ENCODE assay signal across 28 cellular contexts in the genomic region with DNA sequence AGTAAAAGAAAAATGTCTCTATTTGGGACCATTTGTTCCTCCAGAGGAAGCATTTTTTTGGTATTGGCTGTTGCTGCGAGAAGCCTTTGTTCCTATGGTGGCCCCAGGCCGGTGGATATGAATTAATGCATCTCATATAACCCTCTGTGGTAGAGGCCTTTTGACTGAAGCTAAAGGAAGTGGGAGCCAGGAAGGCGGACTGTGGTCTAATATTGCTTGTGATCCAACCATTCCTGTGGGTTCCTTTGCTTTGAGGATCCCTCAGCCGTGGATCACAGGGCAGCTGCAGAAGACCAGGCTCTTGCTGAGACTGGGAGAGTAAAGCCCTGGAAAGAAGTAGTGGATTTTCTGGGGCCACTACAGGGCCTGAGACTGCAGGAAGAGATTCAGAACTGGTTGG.
"Had no signal": no experiment of that assay in that cellular context is flagged by ENCODE, and none has a peak within 500 bp of the region (broad histone marks: within the 10 kb centered on the region; RNA-seq: fewer than 3 reads in every experiment).

No MANE protein-coding gene starts in this region.

- H3K4me1 ChIP-seq: lower lobe of right lung, upper lobe of left lung had no signal

- H3K27ac Mint-ChIP-seq: activated CD4-positive, alpha-beta T cell treated with anti-CD3 and anti-CD28 coated beads for 36 hours; activated CD8-positive, alpha-beta memory T cell treated with anti-CD3 and anti-CD28 coated beads, Interleukin-2, amount 10 ng/mL, durations not matched to agents 7 days and 5 days; activated CD8-positive, alpha-beta T cell treated with anti-CD3 and anti-CD28 coated beads, Interleukin-2, amount 10 ng/mL, durations not matched to agents 7 days and 5 days; activated naive CD8-positive, alpha-beta T cell treated with anti-CD3 and anti-CD28 coated beads for 36 hours; natural killer cell treated with Interleukin-12 subunit alpha and Interleukin-12 subunit beta and Interleukin-15 and Interleukin-18, amount 100 ng/mL, for 72 hours; stimulated activated memory B cell treated with anti-CD40 and anti-IgM and Interleukin-4, amounts not matched to agents 10 μg/mL and 1 μg/mL and 100 μg/mL, for 72 hours had no signal

- H3K27me3 Mint-ChIP-seq: activated CD8-positive, alpha-beta memory T cell treated with anti-CD3 and anti-CD28 coated beads, Interleukin-2, amount 10 ng/mL, durations not matched to agents 7 days and 5 days had no signal

- H3K9me3 ChIP-seq: adrenal gland, esophagus muscularis mucosa, left lung, lower lobe of right lung, stomach, thyroid gland, upper lobe of left lung, vagina had no signal

- DNase-seq: activated CD4-positive, alpha-beta T cell treated with anti-CD3 and anti-CD28 coated beads for 36 hours; activated CD4-positive, CD25-positive, alpha-beta regulatory T cell; activated CD8-positive, alpha-beta memory T cell treated with anti-CD3 and anti-CD28 coated beads, Interleukin-2, amount 10 ng/mL, durations not matched to agents 7 days and 5 days; activated CD8-positive, alpha-beta T cell treated with anti-CD3 and anti-CD28 coated beads, Interleukin-2, amount 10 ng/mL, durations not matched to agents 7 days and 5 days; activated naive CD4-positive, alpha-beta T cell treated with Interleukin-2 at 50 U/mL for 16 hours; activated naive CD8-positive, alpha-beta T cell treated with anti-CD3 and anti-CD28 coated beads for 36 hours; activated T-cell treated with anti-CD3 and anti-CD28 coated beads, Interleukin-2, amount 50 U/mL, for 48 hours; adrenal gland; aorta; dermis blood vessel endothelial cell; effector CD4-positive, alpha-beta T cell; glutamatergic neuron; left lung; lower lobe of right lung; mesenchymal stem cell; right cardiac atrium; small intestine; stimulated activated CD4-positive, alpha-beta T cell treated with anti-CD3 and anti-CD28 coated beads, Interleukin-4, amount 100 ng/mL, for 4 hours; stimulated activated CD8-positive, alpha-beta memory T cell treated with anti-CD3 and anti-CD28 coated beads, Interleukin-4, amount 100 ng/mL, for 48 hours; stomach; T-helper 2 cell; thyroid gland; upper lobe of left lung had no signal

- H3K9me3 Mint-ChIP-seq: activated naive CD8-positive, alpha-beta T cell treated with anti-CD3 and anti-CD28 coated beads for 36 hours; central memory CD8-positive, alpha-beta T cell; natural killer cell treated with Interleukin-12 subunit alpha and Interleukin-12 subunit beta and Interleukin-15 and Interleukin-18, amount 100 ng/mL, for 72 hours had no signal

- H3K4me1 Mint-ChIP-seq: activated CD4-positive, alpha-beta T cell treated with anti-CD3 and anti-CD28 coated beads for 36 hours; activated CD8-positive, alpha-beta memory T cell treated with anti-CD3 and anti-CD28 coated beads, Interleukin-2, amount 10 ng/mL, durations not matched to agents 7 days and 5 days; activated naive CD8-positive, alpha-beta T cell treated with anti-CD3 and anti-CD28 coated beads for 36 hours; central memory CD8-positive, alpha-beta T cell; stimulated activated memory B cell treated with anti-CD40 and anti-IgM and Interleukin-4, amounts not matched to agents 10 μg/mL and 1 μg/mL and 100 μg/mL, for 72 hours had no signal

- H3K36me3 Mint-ChIP-seq: activated CD8-positive, alpha-beta memory T cell treated with anti-CD3 and anti-CD28 coated beads, Interleukin-2, amount 10 ng/mL, durations not matched to agents 7 days and 5 days; activated naive CD8-positive, alpha-beta T cell treated with anti-CD3 and anti-CD28 coated beads for 36 hours; natural killer cell treated with Interleukin-12 subunit alpha and Interleukin-12 subunit beta and Interleukin-15 and Interleukin-18, amount 100 ng/mL, for 72 hours; stimulated activated memory B cell treated with anti-CD40 and anti-IgM and Interleukin-4, amounts not matched to agents 10 μg/mL and 1 μg/mL and 100 μg/mL, for 72 hours had no signal

- H3K27ac ChIP-seq: adrenal gland, esophagus muscularis mucosa, left lung, lower lobe of right lung, stomach, thyroid gland, upper lobe of left lung, vagina had no signal

- H3K36me3 ChIP-seq: adrenal gland, esophagus muscularis mucosa, left lung, lower lobe of right lung, stomach, thyroid gland, upper lobe of left lung, vagina had no signal

- H3K27me3 ChIP-seq: adrenal gland, esophagus muscularis mucosa, left lung, stomach, thyroid gland, upper lobe of left lung, vagina had no signal

- ATAC-seq: activated CD4-positive, alpha-beta T cell treated with anti-CD3 and anti-CD28 coated beads for 36 hours; activated CD8-positive, alpha-beta memory T cell treated with anti-CD3 and anti-CD28 coated beads, Interleukin-2, amount 10 ng/mL, durations not matched to agents 7 days and 5 days; activated CD8-positive, alpha-beta T cell treated with anti-CD3 and anti-CD28 coated beads, Interleukin-2, amount 10 ng/mL, durations not matched to agents 7 days and 5 days; left lung; lower lobe of right lung; natural killer cell treated with Interleukin-12 subunit alpha and Interleukin-12 subunit beta and Interleukin-15 and Interleukin-18, amount 100 ng/mL, for 72 hours; right cardiac atrium; stimulated activated memory B cell treated with anti-CD40 and anti-IgM and Interleukin-4, amounts not matched to agents 10 μg/mL and 1 μg/mL and 100 μg/mL, for 72 hours had no signal

- H3K4me3 ChIP-seq: adrenal gland, esophagus muscularis mucosa, left lung, lower lobe of right lung, stomach, thyroid gland, upper lobe of left lung, vagina had no signal

- H3K4me3 Mint-ChIP-seq: activated CD4-positive, alpha-beta T cell treated with anti-CD3 and anti-CD28 coated beads for 36 hours; activated CD8-positive, alpha-beta memory T cell treated with anti-CD3 and anti-CD28 coated beads, Interleukin-2, amount 10 ng/mL, durations not matched to agents 7 days and 5 days; activated CD8-positive, alpha-beta T cell treated with anti-CD3 and anti-CD28 coated beads, Interleukin-2, amount 10 ng/mL, durations not matched to agents 7 days and 5 days; activated naive CD8-positive, alpha-beta T cell treated with anti-CD3 and anti-CD28 coated beads for 36 hours; central memory CD8-positive, alpha-beta T cell; natural killer cell treated with Interleukin-12 subunit alpha and Interleukin-12 subunit beta and Interleukin-15 and Interleukin-18, amount 100 ng/mL, for 72 hours; stimulated activated memory B cell treated with anti-CD40 and anti-IgM and Interleukin-4, amounts not matched to agents 10 μg/mL and 1 μg/mL and 100 μg/mL, for 72 hours had no signal
